In genomic region chr4:42331040-42331439, GRCh38 we compare ENCODE assay signal across 32 cellular contexts.
"Had no signal": no experiment of that assay in that cellular context is flagged by ENCODE, and none has a peak within 500 bp of the region (broad histone marks: within the 10 kb centered on the region; RNA-seq: fewer than 3 reads in every experiment).

No MANE protein-coding gene starts in this region.

- H3K36me3 ChIP-seq: adrenal gland, ascending aorta, breast epithelium, cardiac muscle cell, colonic mucosa, esophagus squamous epithelium, gastroesophageal sphincter had no signal

- ATAC-seq: activated CD4-positive, alpha-beta T cell treated with anti-CD3 and anti-CD28 coated beads for 36 hours; activated CD8-positive, alpha-beta memory T cell treated with anti-CD3 and anti-CD28 coated beads, Interleukin-2, amount 10 ng/mL, durations not matched to agents 7 days and 5 days; activated CD8-positive, alpha-beta T cell treated with anti-CD3 and anti-CD28 coated beads, Interleukin-2, amount 10 ng/mL, durations not matched to agents 7 days and 5 days; activated naive CD8-positive, alpha-beta T cell treated with anti-CD3 and anti-CD28 coated beads, Interleukin-2, amount 50 U/mL, for 24 hours had no signal

- H3K27me3 ChIP-seq: adrenal gland, ascending aorta, breast epithelium, cardiac muscle cell, colonic mucosa, esophagus squamous epithelium, gastroesophageal sphincter had no signal

- H3K4me3 ChIP-seq: adrenal gland, ascending aorta, breast epithelium, cardiac muscle cell, colonic mucosa, esophagus squamous epithelium, gastroesophageal sphincter had no signal

- H3K4me1 Mint-ChIP-seq: activated CD4-positive, alpha-beta T cell treated with anti-CD3 and anti-CD28 coated beads for 36 hours; activated CD4-positive, alpha-beta T cell treated with anti-CD3 and anti-CD28 coated beads, Interleukin-2, amount 10 ng/mL, durations not matched to agents 24 days and 14 days; activated CD8-positive, alpha-beta memory T cell treated with anti-CD3 and anti-CD28 coated beads, Interleukin-2, amount 10 ng/mL, durations not matched to agents 7 days and 5 days; activated naive CD4-positive, alpha-beta T cell treated with anti-CD3 and anti-CD28 coated beads, Interleukin-2, amount 50 U/mL, for 24 hours; activated naive CD8-positive, alpha-beta T cell treated with anti-CD3 and anti-CD28 coated beads for 36 hours; activated naive CD8-positive, alpha-beta T cell treated with anti-CD3 and anti-CD28 coated beads, Interleukin-2, amount 50 U/mL, for 24 hours; brain had no signal

- H3K4me3 Mint-ChIP-seq: activated CD4-positive, alpha-beta memory T cell treated with anti-CD3 and anti-CD28 coated beads for 36 hours; activated CD4-positive, alpha-beta T cell treated with anti-CD3 and anti-CD28 coated beads for 36 hours; activated CD4-positive, alpha-beta T cell treated with anti-CD3 and anti-CD28 coated beads, Interleukin-2, amount 10 ng/mL, durations not matched to agents 24 days and 14 days; activated CD8-positive, alpha-beta memory T cell treated with anti-CD3 and anti-CD28 coated beads, Interleukin-2, amount 10 ng/mL, durations not matched to agents 7 days and 5 days; activated CD8-positive, alpha-beta T cell treated with anti-CD3 and anti-CD28 coated beads, Interleukin-2, amount 10 ng/mL, durations not matched to agents 7 days and 5 days; activated naive CD4-positive, alpha-beta T cell treated with anti-CD3 and anti-CD28 coated beads for 36 hours; activated naive CD4-positive, alpha-beta T cell treated with anti-CD3 and anti-CD28 coated beads, Interleukin-2, amount 50 U/mL, for 24 hours; activated naive CD8-positive, alpha-beta T cell treated with anti-CD3 and anti-CD28 coated beads for 36 hours; activated naive CD8-positive, alpha-beta T cell treated with anti-CD3 and anti-CD28 coated beads, Interleukin-2, amount 50 U/mL, for 24 hours; activated T-helper 1 cell treated with anti-CD3 and anti-CD28 coated beads, Interleukin-12 subunit alpha, Interleukin-12 subunit beta, Interleukin-2, Interleukin-4 antibody, amounts not matched to agents 30 ng/mL and 10 ng/mL and 1 ng/mL, durations not matched to agents 14 hours and 24 hours and 36 hours; brain had no signal

- H3K9me3 ChIP-seq: adrenal gland, ascending aorta, breast epithelium, colonic mucosa, esophagus squamous epithelium, gastroesophageal sphincter had no signal

- H3K4me1 ChIP-seq: adrenal gland, ascending aorta, breast epithelium, colonic mucosa, esophagus squamous epithelium, gastroesophageal sphincter had no signal

- H3K27me3 Mint-ChIP-seq: activated CD4-positive, alpha-beta T cell treated with anti-CD3 and anti-CD28 coated beads, Interleukin-2, amount 10 ng/mL, durations not matched to agents 24 days and 14 days; brain had no signal

- H3K27ac Mint-ChIP-seq: activated CD4-positive, alpha-beta memory T cell treated with anti-CD3 and anti-CD28 coated beads for 36 hours; activated CD4-positive, alpha-beta T cell treated with anti-CD3 and anti-CD28 coated beads for 36 hours; activated CD4-positive, alpha-beta T cell treated with anti-CD3 and anti-CD28 coated beads, Interleukin-2, amount 10 ng/mL, durations not matched to agents 24 days and 14 days; activated CD8-positive, alpha-beta memory T cell treated with anti-CD3 and anti-CD28 coated beads, Interleukin-2, amount 10 ng/mL, durations not matched to agents 7 days and 5 days; activated CD8-positive, alpha-beta T cell treated with anti-CD3 and anti-CD28 coated beads, Interleukin-2, amount 10 ng/mL, durations not matched to agents 7 days and 5 days; activated naive CD4-positive, alpha-beta T cell treated with anti-CD3 and anti-CD28 coated beads for 36 hours; activated naive CD4-positive, alpha-beta T cell treated with anti-CD3 and anti-CD28 coated beads, Interleukin-2, amount 50 U/mL, for 24 hours; activated naive CD8-positive, alpha-beta T cell treated with anti-CD3 and anti-CD28 coated beads for 36 hours; activated naive CD8-positive, alpha-beta T cell treated with anti-CD3 and anti-CD28 coated beads, Interleukin-2, amount 50 U/mL, for 24 hours; activated T-helper 1 cell treated with anti-CD3 and anti-CD28 coated beads, Interleukin-12 subunit alpha, Interleukin-12 subunit beta, Interleukin-2, Interleukin-4 antibody, amounts not matched to agents 30 ng/mL and 10 ng/mL and 1 ng/mL, durations not matched to agents 14 hours and 24 hours and 36 hours; activated T-helper 2 cell treated with anti-CD3 and anti-CD28 coated beads, Interferon-gamma antibody, Interleukin-2, Interleukin-4, amounts not matched to agents 10 μg/mL and 5 μg/mL and 100 μg/mL, durations not matched to agents 14 hours and 24 hours and 36 hours; brain had no signal

- DNase-seq: activated CD4-positive, alpha-beta memory T cell treated with anti-CD3 and anti-CD28 coated beads for 36 hours; activated CD4-positive, alpha-beta T cell treated with anti-CD3 and anti-CD28 coated beads for 36 hours; activated CD4-positive, alpha-beta T cell treated with anti-CD3 and anti-CD28 coated beads, Interleukin-2, amount 10 ng/mL, durations not matched to agents 24 days and 14 days; activated CD4-positive, CD25-positive, alpha-beta regulatory T cell; activated CD4-positive, CD25-positive, alpha-beta regulatory T cell treated with anti-CD3 and anti-CD28 coated beads, Interleukin-2, amount 50 U/mL, for 72 hours; activated CD8-positive, alpha-beta memory T cell treated with anti-CD3 and anti-CD28 coated beads, Interleukin-2, amount 10 ng/mL, durations not matched to agents 7 days and 5 days; activated CD8-positive, alpha-beta memory T cell treated with anti-CD3 and anti-CD28 coated beads, Interleukin-2, amount 50 U/mL, for 4 hours; activated CD8-positive, alpha-beta T cell treated with anti-CD3 and anti-CD28 coated beads, Interleukin-2, amount 10 ng/mL, durations not matched to agents 7 days and 5 days; activated effector memory CD4-positive, alpha-beta T cell treated with anti-CD3 and anti-CD28 coated beads, Interleukin-2, amount 50 U/mL, for 16 hours; activated naive CD4-positive, alpha-beta T cell treated with anti-CD3 and anti-CD28 coated beads for 36 hours; activated naive CD8-positive, alpha-beta T cell treated with anti-CD3 and anti-CD28 coated beads for 36 hours; activated naive CD8-positive, alpha-beta T cell treated with anti-CD3 and anti-CD28 coated beads, Interleukin-2, amount 50 U/mL, for 24 hours; activated T-cell treated with anti-CD3 and anti-CD28 coated beads, Interleukin-2, amount 50 U/mL, for 1 hour; activated T-cell treated with anti-CD3 and anti-CD28 coated beads, Interleukin-2, amount 50 U/mL, for 48 hours; adrenal gland; amygdala; central memory CD4-positive, alpha-beta T cell; cerebellar nuclear complex; colonic mucosa; effector CD8-positive, alpha-beta T cell; esophagus squamous epithelium; foreskin melanocyte; T-helper 2 cell had no signal

- H3K36me3 Mint-ChIP-seq: activated CD4-positive, alpha-beta memory T cell treated with anti-CD3 and anti-CD28 coated beads for 36 hours; activated CD8-positive, alpha-beta memory T cell treated with anti-CD3 and anti-CD28 coated beads, Interleukin-2, amount 10 ng/mL, durations not matched to agents 7 days and 5 days; activated naive CD4-positive, alpha-beta T cell treated with anti-CD3 and anti-CD28 coated beads, Interleukin-2, amount 50 U/mL, for 24 hours; activated naive CD8-positive, alpha-beta T cell treated with anti-CD3 and anti-CD28 coated beads for 36 hours; brain had no signal

- H3K9me3 Mint-ChIP-seq: activated CD4-positive, alpha-beta memory T cell treated with anti-CD3 and anti-CD28 coated beads for 36 hours; activated CD4-positive, alpha-beta T cell treated with anti-CD3 and anti-CD28 coated beads, Interleukin-2, amount 10 ng/mL, durations not matched to agents 24 days and 14 days; activated naive CD4-positive, alpha-beta T cell treated with anti-CD3 and anti-CD28 coated beads, Interleukin-2, amount 50 U/mL, for 24 hours; activated naive CD8-positive, alpha-beta T cell treated with anti-CD3 and anti-CD28 coated beads for 36 hours; activated naive CD8-positive, alpha-beta T cell treated with anti-CD3 and anti-CD28 coated beads, Interleukin-2, amount 50 U/mL, for 24 hours; activated T-helper 1 cell treated with anti-CD3 and anti-CD28 coated beads, Interleukin-12 subunit alpha, Interleukin-12 subunit beta, Interleukin-2, Interleukin-4 antibody, amounts not matched to agents 30 ng/mL and 10 ng/mL and 1 ng/mL, durations not matched to agents 14 hours and 24 hours and 36 hours; activated T-helper 2 cell treated with anti-CD3 and anti-CD28 coated beads, Interferon-gamma antibody, Interleukin-2, Interleukin-4, amounts not matched to agents 10 μg/mL and 5 μg/mL and 100 μg/mL, durations not matched to agents 14 hours and 24 hours and 36 hours had no signal

- H3K27ac ChIP-seq: adrenal gland, ascending aorta, breast epithelium, cardiac muscle cell, colonic mucosa, epithelial cell of prostate, esophagus squamous epithelium had no signal
